Comparison of ENCODE assay signal across 27 cellular contexts in the genomic region with DNA sequence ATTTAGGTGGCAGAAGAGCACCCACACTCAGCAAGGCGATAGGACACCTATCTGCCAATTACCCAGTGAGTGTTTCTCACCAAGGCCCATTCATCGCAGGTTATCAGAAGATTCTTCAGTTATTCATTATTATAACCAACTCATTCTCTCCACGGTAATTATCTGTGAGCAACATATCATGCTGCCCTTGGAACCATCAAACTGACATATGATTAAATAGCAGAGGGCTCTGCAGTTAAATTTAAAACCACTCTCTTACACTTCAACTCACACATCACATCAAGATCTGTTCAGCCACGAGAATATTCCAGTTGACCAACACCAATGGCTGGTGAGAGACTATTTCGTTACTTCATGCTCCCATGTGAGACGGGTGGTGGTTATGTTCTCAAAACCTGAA.
"Had no signal": no experiment of that assay in that cellular context is flagged by ENCODE, and none has a peak within 500 bp of the region (broad histone marks: within the 10 kb centered on the region; RNA-seq: fewer than 3 reads in every experiment).

No MANE protein-coding gene starts in this region.

- H3K36me3 ChIP-seq: colonic mucosa, esophagus squamous epithelium, gastrocnemius medialis, left ventricle myocardium inferior, lower lobe of right lung had no signal

- H2AFZ ChIP-seq: hepatocyte had no signal

- ATAC-seq: effector memory CD8-positive, alpha-beta T cell; esophagus mucosa; gastrocnemius medialis; left colon; left lobe of liver; lower lobe of right lung; mucosa of descending colon had no signal

- H3K4me2 ChIP-seq: hepatocyte had no signal

- H3K4me3 ChIP-seq: colonic mucosa, esophagus squamous epithelium, gastrocnemius medialis, hepatocyte, left ventricle myocardium inferior, lower lobe of right lung, mucosa of descending colon had no signal

- DNase-seq: colonic mucosa; cortex of kidney; effector CD8-positive, alpha-beta T cell; effector memory CD8-positive, alpha-beta T cell; endodermal cell; erythroblast; esophagus squamous epithelium; foreskin fibroblast; foreskin melanocyte; gastrocnemius medialis; glutamatergic neuron; head of caudate nucleus; hypothalamus; immature natural killer cell; islet precursor cell; kidney; kidney glomerular epithelial cell; left colon; left ventricle myocardium inferior; lower lobe of right lung; mesenchymal stem cell; mucosa of descending colon; naive B cell had no signal

- H3K27me3 ChIP-seq: colonic mucosa, esophagus squamous epithelium, gastrocnemius medialis, hepatocyte had no signal

- H3K79me2 ChIP-seq: hepatocyte had no signal

- H3K9me3 ChIP-seq: colonic mucosa, esophagus squamous epithelium, gastrocnemius medialis, left ventricle myocardium inferior, lower lobe of right lung, mucosa of descending colon had no signal

- H3K27ac ChIP-seq: colonic mucosa, epithelial cell of prostate, esophagus squamous epithelium, gastrocnemius medialis, hepatocyte, left ventricle myocardium inferior, lower lobe of right lung had no signal

- H3K4me1 ChIP-seq: colonic mucosa, esophagus squamous epithelium, gastrocnemius medialis, left ventricle myocardium inferior, lower lobe of right lung had no signal
